ENCODE assay signal across 24 cellular contexts in the genomic region with DNA sequence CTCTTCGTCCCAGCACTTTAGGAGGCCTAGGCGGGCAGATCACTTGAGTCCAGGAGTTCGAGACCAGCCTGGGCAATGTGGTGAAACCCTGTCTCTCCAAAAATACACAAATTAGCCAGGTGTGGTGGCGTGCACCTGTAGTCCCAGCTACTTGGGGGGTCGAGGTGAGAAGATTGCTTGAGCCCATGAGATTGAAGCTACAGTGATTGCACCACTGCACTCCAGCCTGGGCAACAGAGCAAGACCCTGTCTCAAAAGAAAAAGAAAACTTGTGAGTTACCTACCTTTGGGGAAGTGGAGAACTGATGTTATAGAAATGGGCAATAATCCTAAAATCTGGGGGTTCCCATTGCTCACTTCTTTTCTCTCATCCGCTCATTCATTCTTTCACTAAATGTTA.
"Had no signal": no experiment of that assay in that cellular context is flagged by ENCODE, and none has a peak within 500 bp of the region (broad histone marks: within the 10 kb centered on the region; RNA-seq: fewer than 3 reads in every experiment).

No MANE protein-coding gene starts in this region.

- DNase-seq: Karpas-422, KG1, MG63, NCI-H1092, NCI-H1105 treated with DMSO at 0.1 percent for 48 hours, NCI-H1417 treated with DMSO at 0.1 percent for 48 hours, NCI-H187, NCI-H2029, NCI-H2081 treated with DMSO at 0.1 percent for 48 hours, NCI-H2171, NCI-H226, NCI-H446, NCI-H510A, NCI-H524 treated with DMSO at 0.1 percent for 48 hours, NCI-H69, NCI-H774, Right ventricle myocardium superior, RPMI8226, SIG-M5 had no signal

- H3K9me3 ChIP-seq: MG63, SJSA1 had no signal

- FAIRE-seq: HTR-8/SVneo, RCC 7860 had no signal

- H3K27ac ChIP-seq: HL-60, SJSA1, SK-N-MC had no signal

- H3K4me3 ChIP-seq: MG63, SJSA1, SK-N-MC had no signal
